In genomic region chr7:18505870-18506460, GRCh38 we compare ENCODE assay signal across 10 cellular contexts. TPM values are rescaled to one million over a fixed set of nuclear protein-coding genes. Genes with fewer than 3 reads are reported as not detected.
DNase-seq lines count a peak whose midpoint lies in the region; ATAC-seq and TF ChIP-seq lines count a peak whose summit lies in the region.
"Had no signal": no experiment of that assay in that cellular context is flagged by ENCODE, and none has a peak within 500 bp of the region (broad histone marks: within the 10 kb centered on the region; RNA-seq: fewer than 3 reads in every experiment).

No MANE protein-coding gene starts in this region.

- ATAC-seq in activated naive CD8-positive, alpha-beta T cell treated with anti-CD3 and anti-CD28 coated beads, Interleukin-2, amount 50 U/mL, for 24 hours: peak; percentile 60
- ATAC-seq in HG03139 (IDR thresholded peaks at IDR 0.05; ENCODE audit: unreplicated experiment): peak; percentile 34

- H3K4me3 Mint-ChIP-seq in activated naive CD8-positive, alpha-beta T cell treated with anti-CD3 and anti-CD28 coated beads, Interleukin-2, amount 50 U/mL, for 24 hours: no peak overlapping the region
- no peak overlapping the region for H3K4me3 Mint-ChIP-seq in activated naive CD8-positive, alpha-beta T cell treated with anti-CD3 and anti-CD28 coated beads for 36 hours
- peak overlapping the region in 4 of 5 experiments; percentile 5 to 67 (median 51) for H3K4me3 Mint-ChIP-seq in brain

- no peak overlapping the region for H3K4me3 ChIP-seq in uterus

- peak overlapping the region; percentile 24 to 56 for H3K27ac ChIP-seq in uterus
- H3K27ac ChIP-seq: C4-2B had no signal

- intact Hi-C loops in uterus (cut with DNase I; ENCODE audit: low total_unique reads): no loop called here

- H3K27me3 Mint-ChIP-seq in activated naive CD8-positive, alpha-beta T cell treated with anti-CD3 and anti-CD28 coated beads, Interleukin-2, amount 50 U/mL, for 24 hours: no peaks in the 10 kb centered on the region
- no peaks in the 10 kb centered on the region for H3K27me3 Mint-ChIP-seq in activated naive CD8-positive, alpha-beta T cell treated with anti-CD3 and anti-CD28 coated beads for 36 hours
- no peaks in the 10 kb centered on the region for H3K27me3 Mint-ChIP-seq in brain

- H3K27ac Mint-ChIP-seq in activated naive CD8-positive, alpha-beta T cell treated with anti-CD3 and anti-CD28 coated beads, Interleukin-2, amount 50 U/mL, for 24 hours: peak overlapping the region; percentile 79
- H3K27ac Mint-ChIP-seq in activated naive CD8-positive, alpha-beta T cell treated with anti-CD3 and anti-CD28 coated beads for 36 hours: no peak overlapping the region
- peak overlapping the region; percentile 29 to 94 (median 89) for H3K27ac Mint-ChIP-seq in brain

- H3K9me3 Mint-ChIP-seq in activated naive CD8-positive, alpha-beta T cell treated with anti-CD3 and anti-CD28 coated beads, Interleukin-2, amount 50 U/mL, for 24 hours: no peaks in the 10 kb centered on the region
- no peaks in the 10 kb centered on the region for H3K9me3 Mint-ChIP-seq in activated naive CD8-positive, alpha-beta T cell treated with anti-CD3 and anti-CD28 coated beads for 36 hours
- peaks cover 0 to 3% (median 3%) of the 10 kb centered on the region in 5 experiments for H3K9me3 Mint-ChIP-seq in brain

- H3K27me3 ChIP-seq in uterus: no peaks in the 10 kb centered on the region

- TF ChIP-seq CTCF in brain (conservative IDR thresholded peaks at IDR 0.05) (no peak), uterus (IDR thresholded peaks at IDR 0.05) (no peak)

- H3K36me3 ChIP-seq in uterus: no peaks in the 10 kb centered on the region

- peaks cover 36% of the 10 kb centered on the region for H3K4me1 Mint-ChIP-seq in activated naive CD8-positive, alpha-beta T cell treated with anti-CD3 and anti-CD28 coated beads, Interleukin-2, amount 50 U/mL, for 24 hours
- peaks cover 4% of the 10 kb centered on the region for H3K4me1 Mint-ChIP-seq in activated naive CD8-positive, alpha-beta T cell treated with anti-CD3 and anti-CD28 coated beads for 36 hours
- H3K4me1 Mint-ChIP-seq in brain: peaks cover 63% of the 10 kb centered on the region

- H3K9me3 ChIP-seq in uterus: no peaks in the 10 kb centered on the region

- no peaks in the 10 kb centered on the region for H3K36me3 Mint-ChIP-seq in activated naive CD8-positive, alpha-beta T cell treated with anti-CD3 and anti-CD28 coated beads, Interleukin-2, amount 50 U/mL, for 24 hours (ENCODE audit: low read depth)
- no peaks in the 10 kb centered on the region for H3K36me3 Mint-ChIP-seq in activated naive CD8-positive, alpha-beta T cell treated with anti-CD3 and anti-CD28 coated beads for 36 hours
- peaks cover 12% of the 10 kb centered on the region for H3K36me3 Mint-ChIP-seq in brain

- no peak for TF ChIP-seq POLR2A in uterus (IDR thresholded peaks at IDR 0.05)

- DNase-seq in activated naive CD8-positive, alpha-beta T cell treated with anti-CD3 and anti-CD28 coated beads, Interleukin-2, amount 50 U/mL, for 24 hours: no peak
- DNase-seq in activated naive CD8-positive, alpha-beta T cell treated with anti-CD3 and anti-CD28 coated beads for 36 hours: no peak
- no peak for DNase-seq in uterus
- no peak for DNase-seq in kidney glomerular epithelial cell (lab: John Stamatoyannopoulos, UW)
- no peak for DNase-seq in NCI-H2196 treated with DMSO at 0.1 percent for 48 hours (lab: John Stamatoyannopoulos, UW; ENCODE audit: unreplicated experiment)
- no peak for DNase-seq in SW480 (ENCODE audit: low spot score)
- DNase-seq: NCI-H510A treated with DMSO at 0.1 percent for 48 hours had no signal

- peaks cover 3 to 5% of the 10 kb centered on the region in 2 donors for H3K4me1 ChIP-seq in uterus

RNA-seq across cellular contexts. Expression of gene HDAC9, which starts 10.4 kb away (rescaled TPM):
- under 1 TPM; 0.14 to 0.72 TPM for total RNA-seq in activated naive CD8-positive, alpha-beta T cell treated with anti-CD3 and anti-CD28 coated beads for 36 hours
- 18.5 TPM for polyA plus RNA-seq in brain (ENCODE audit: insufficient read depth, low read depth, low replicate concordance)
- 10 to 100 TPM; 54.8 to 96.2 (median 87.2) TPM for total RNA-seq in uterus

Comparison
In these comparisons a context has a peak if more than half of its experiments do, and no peak if none do; other contexts are left out.
1. H3K4me3 Mint-ChIP-seq: peak in brain (4 of 5); none in activated naive CD8-positive, alpha-beta T cell treated with anti-CD3 and anti-CD28 coated beads, Interleukin-2, amount 50 U/mL, for 24 hours (single experiment) and activated naive CD8-positive, alpha-beta T cell treated with anti-CD3 and anti-CD28 coated beads for 36 hours (single experiment).
2. RNA of gene HDAC9, which starts 10.4 kb away (total RNA-seq): 54.8 to 96.2 TPM in uterus; 0.14 to 0.72 TPM in activated naive CD8-positive, alpha-beta T cell treated with anti-CD3 and anti-CD28 coated beads for 36 hours; every median in the first group is over 10 times any median in the second.